In genomic region chr11:112294688-112295340, GRCh38 we compare ENCODE assay signal across 14 cellular contexts. TPM values are rescaled to one million over a fixed set of nuclear protein-coding genes. Genes with fewer than 3 reads are reported as not detected.
A peak's percentile ranks its signal among the peaks of the same experiment; 100 is the strongest.
DNase-seq lines count a peak whose midpoint lies in the region; ATAC-seq and TF ChIP-seq lines count a peak whose summit lies in the region.
"Had no signal": no experiment of that assay in that cellular context is flagged by ENCODE, and none has a peak within 500 bp of the region (broad histone marks: within the 10 kb centered on the region; RNA-seq: fewer than 3 reads in every experiment).

No MANE protein-coding gene starts in this region.

- no peak for ATAC-seq in GM18519 (IDR thresholded peaks at IDR 0.05; ENCODE audit: low FRiP score, unreplicated experiment)
- ATAC-seq: CD8-positive, alpha-beta T cell had no signal

- H3K27ac ChIP-seq in SK-N-MC: peak overlapping the region; percentile 20; the same call in 1 of the 2 replicates
- H3K27ac ChIP-seq in esophagus muscularis mucosa (replicated peaks in 1 of 4): peak overlapping the region; percentile 74 to 85 (median 82)
- peak overlapping the region; percentile 42 for H3K27ac ChIP-seq in skeletal muscle tissue (ENCODE audit: low read depth, low read length)

- H3K4me1 ChIP-seq in esophagus muscularis mucosa: peaks cover 27 to 65% (median 58%) of the 10 kb centered on the region in 4 donors
- H3K4me1 ChIP-seq in skeletal muscle tissue (ENCODE audit: control insufficient read depth in 3 of 3, insufficient read depth in 3 of 3, low read length in 3 of 3): peaks cover 21 to 33% (median 31%) of the 10 kb centered on the region in 3 donors

- 78% methylated on average over 3 of the region's 3 CpGs for WGBS in esophagus muscularis mucosa

- DNase-seq in KBM-7 (peak; percentile 66), SK-N-MC (ENCODE audit: low read depth, low spot score) (no peak), esophagus muscularis mucosa (ENCODE audit: extremely low spot score) (no peak), anterior cingulate cortex (lab: John Stamatoyannopoulos, UW) (no peak)
- DNase-seq in stimulated activated CD4-positive, alpha-beta T cell treated with anti-CD3 and anti-CD28 coated beads, Interleukin-1b, Interleukin-23, amount 100 ng/mL, for 48 hours: no peak
- DNase-seq: activated CD4-positive, alpha-beta memory T cell treated with anti-CD3 and anti-CD28 coated beads for 36 hours; CD8-positive, alpha-beta T cell; GOT3; kidney glomerular epithelial cell; NCI-H2227 treated with DMSO at 0.1 percent for 48 hours; T-helper 2 cell had no signal

- H3K4me3 ChIP-seq in SK-N-MC: no peak overlapping the region
- H3K4me3 ChIP-seq in esophagus muscularis mucosa: no peak overlapping the region
- no peak overlapping the region for H3K4me3 ChIP-seq in skeletal muscle tissue (ENCODE audit: low read length in 3 of 3)

- no peak for TF ChIP-seq CTCF in esophagus muscularis mucosa (IDR thresholded peaks at IDR 0.05)

- H3K36me3 ChIP-seq in SK-N-MC (ENCODE audit: insufficient read depth, low read length) (peaks cover 13% of the 10 kb centered on the region), esophagus muscularis mucosa (peaks cover 0 to 8% (median 0%) of the 10 kb centered on the region in 4 donors), skeletal muscle tissue (ENCODE audit: control insufficient read depth in 3 of 3, insufficient read depth in 3 of 3, low read length in 3 of 3) (peaks cover 0 to 2% (median 2%) of the 10 kb centered on the region in 3 donors)

- TF ChIP-seq EP300 in esophagus muscularis mucosa (IDR thresholded peaks at IDR 0.05): no peak

- no peak for TF ChIP-seq POLR2A in esophagus muscularis mucosa (IDR thresholded peaks at IDR 0.05; ENCODE audit: low read depth)

- H3K9me3 ChIP-seq in SK-N-MC (ENCODE audit: low read depth, low read length): no peaks in the 10 kb centered on the region
- H3K9me3 ChIP-seq in esophagus muscularis mucosa: no peaks in the 10 kb centered on the region
- H3K9me3 ChIP-seq in skeletal muscle tissue (ENCODE audit: control insufficient read depth in 3 of 3, low read length in 3 of 3): no peaks in the 10 kb centered on the region

- intact Hi-C loops in esophagus muscularis mucosa (cut with DNase I): loop anchor here (10.0 kb wide), 2 partner anchors 290 to 510 kb away; no protein-coding TSS in a partner anchor

- in situ Hi-C loops in KBM-7 (cut with MboI; ENCODE audit: low pct_unique_long_range_greater_than_20kb, low sequenced_read_pairs): no loop called here

- no peaks in the 10 kb centered on the region for H3K27me3 ChIP-seq in esophagus muscularis mucosa
- H3K27me3 ChIP-seq in skeletal muscle tissue (ENCODE audit: control insufficient read depth in 3 of 3, insufficient read depth in 3 of 3, low read length in 3 of 3): no peaks in the 10 kb centered on the region

- H3K9ac ChIP-seq in SK-N-MC (ENCODE audit: insufficient read length) (no peak overlapping the region), skeletal muscle tissue (ENCODE audit: low read depth in 1 of 3, low read length in 3 of 3) (no peak overlapping the region)

RNA-seq across cellular contexts. Expression of gene PLET1, which starts 34.2 kb away (rescaled TPM):
- total RNA-seq in esophagus muscularis mucosa (not detected), skeletal muscle tissue (not detected)
- total RNA-seq: activated CD4-positive, alpha-beta memory T cell treated with anti-CD3 and anti-CD28 coated beads for 36 hours; activated T-helper 2 cell treated with anti-CD3 and anti-CD28 coated beads, Interferon-gamma antibody, Interleukin-2, Interleukin-4, amounts not matched to agents 10 μg/mL and 5 μg/mL and 100 μg/mL, durations not matched to agents 14 hours and 24 hours and 36 hours; CD8-positive, alpha-beta T cell had no signal

Comparison
In these comparisons a context has a peak if more than half of its experiments do, and no peak if none do; other contexts are left out.
1. H3K27ac ChIP-seq: peak in every context shown above with its lines; median percentile 82 in esophagus muscularis mucosa; 42 in skeletal muscle tissue; 20 in SK-N-MC.